In the genomic region with DNA sequence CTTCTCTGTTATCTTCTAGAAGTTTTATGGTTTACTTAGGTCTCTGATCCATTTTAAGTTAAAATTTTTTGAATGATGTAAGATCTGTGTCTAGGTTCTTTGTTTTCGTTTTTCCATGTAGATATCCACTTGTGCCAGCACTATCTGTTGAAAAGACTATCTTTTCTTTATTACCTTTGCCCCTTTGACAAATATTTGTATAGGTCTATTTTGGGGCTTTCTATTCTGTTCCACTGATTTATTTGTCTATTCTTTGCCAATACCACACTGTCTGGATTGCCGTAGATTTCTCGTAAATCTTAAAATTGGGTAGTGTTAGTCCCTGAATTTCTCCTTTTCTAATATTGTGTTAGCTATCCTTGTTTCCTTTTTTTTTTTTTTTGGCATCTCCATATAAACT, we compare ENCODE assay signal across 40 cellular contexts.
"Had no signal": no experiment of that assay in that cellular context is flagged by ENCODE, and none has a peak within 500 bp of the region (broad histone marks: within the 10 kb centered on the region; RNA-seq: fewer than 3 reads in every experiment).

No MANE protein-coding gene starts in this region.

- FAIRE-seq: astrocyte, bronchial epithelial cell had no signal

- H3K4me3 ChIP-seq: adrenal gland, ascending aorta, body of pancreas, breast epithelium, cardiac muscle cell had no signal

- H3K36me3 ChIP-seq: adrenal gland, ascending aorta, brain microvascular endothelial cell, breast epithelium, cardiac muscle cell had no signal

- ATAC-seq: activated naive CD4-positive, alpha-beta T cell treated with anti-CD3 and anti-CD28 coated beads, Interleukin-2, amount 50 U/mL, for 72 hours; activated naive CD8-positive, alpha-beta T cell treated with anti-CD3 and anti-CD28 coated beads, Interleukin-2, amount 50 U/mL, for 24 hours; activated T-cell treated with anti-CD3 and anti-CD28 coated beads, Interleukin-2, amount 50 U/mL, for 4 hours; activated T-cell treated with anti-CD3 and anti-CD28 coated beads, Interleukin-2, amount 50 U/mL, for 72 hours; activated T-helper 17 cell treated with anti-CD3 and anti-CD28 coated beads, Interleukin-2, amount 50 U/mL, for 72 hours; body of pancreas had no signal

- H3K4me1 Mint-ChIP-seq: activated T-helper 17 cell treated with anti-CD3 and anti-CD28 coated beads, Interleukin-2, amount 50 U/mL, for 72 hours; central memory CD8-positive, alpha-beta T cell had no signal

- H3K36me3 Mint-ChIP-seq: activated naive CD4-positive, alpha-beta T cell treated with anti-CD3 and anti-CD28 coated beads, Interleukin-2, amount 10 ng/mL, durations not matched to agents 7 days and 5 days; activated naive CD4-positive, alpha-beta T cell treated with anti-CD3 and anti-CD28 coated beads, Interleukin-2, amount 50 U/mL, for 72 hours; activated naive CD8-positive, alpha-beta T cell treated with anti-CD3 and anti-CD28 coated beads for 36 hours; brain had no signal

- H3K9me3 ChIP-seq: adrenal gland, ascending aorta, body of pancreas, breast epithelium had no signal

- H3K4me3 Mint-ChIP-seq: activated naive CD4-positive, alpha-beta T cell treated with anti-CD3 and anti-CD28 coated beads for 36 hours; activated naive CD4-positive, alpha-beta T cell treated with anti-CD3 and anti-CD28 coated beads, Interleukin-2, amount 10 ng/mL, durations not matched to agents 7 days and 5 days; activated naive CD4-positive, alpha-beta T cell treated with anti-CD3 and anti-CD28 coated beads, Interleukin-2, amount 50 U/mL, for 24 hours; activated naive CD8-positive, alpha-beta T cell; activated naive CD8-positive, alpha-beta T cell treated with anti-CD3 and anti-CD28 coated beads for 36 hours; activated naive CD8-positive, alpha-beta T cell treated with anti-CD3 and anti-CD28 coated beads, Interleukin-2, amount 10 ng/mL, durations not matched to agents 7 days and 5 days; activated naive CD8-positive, alpha-beta T cell treated with anti-CD3 and anti-CD28 coated beads, Interleukin-2, amount 50 U/mL, for 24 hours; activated T-cell treated with anti-CD3 and anti-CD28 coated beads, Interleukin-2, amount 50 U/mL, for 24 hours; activated T-cell treated with anti-CD3 and anti-CD28 coated beads, Interleukin-2, amount 50 U/mL, for 4 hours; activated T-cell treated with anti-CD3 and anti-CD28 coated beads, Interleukin-2, amount 50 U/mL, for 72 hours; activated T-helper 1 cell treated with anti-CD3 and anti-CD28 coated beads, Interleukin-12 subunit alpha, Interleukin-12 subunit beta, Interleukin-2, Interleukin-4 antibody, amounts not matched to agents 30 ng/mL and 10 ng/mL and 1 ng/mL, durations not matched to agents 14 hours and 24 hours and 36 hours; activated T-helper 17 cell treated with anti-CD3 and anti-CD28 coated beads, Interleukin-2, amount 50 U/mL, for 72 hours; brain; central memory CD8-positive, alpha-beta T cell had no signal

- H3K27ac Mint-ChIP-seq: activated naive CD4-positive, alpha-beta T cell treated with anti-CD3 and anti-CD28 coated beads for 36 hours; activated naive CD4-positive, alpha-beta T cell treated with anti-CD3 and anti-CD28 coated beads, Interleukin-2, amount 10 ng/mL, durations not matched to agents 7 days and 5 days; activated naive CD4-positive, alpha-beta T cell treated with anti-CD3 and anti-CD28 coated beads, Interleukin-2, amount 50 U/mL, for 24 hours; activated naive CD4-positive, alpha-beta T cell treated with anti-CD3 and anti-CD28 coated beads, Interleukin-2, amount 50 U/mL, for 72 hours; activated naive CD8-positive, alpha-beta T cell; activated naive CD8-positive, alpha-beta T cell treated with anti-CD3 and anti-CD28 coated beads for 36 hours; activated naive CD8-positive, alpha-beta T cell treated with anti-CD3 and anti-CD28 coated beads, Interleukin-2, amount 10 ng/mL, durations not matched to agents 7 days and 5 days; activated naive CD8-positive, alpha-beta T cell treated with anti-CD3 and anti-CD28 coated beads, Interleukin-2, amount 50 U/mL, for 24 hours; activated T-cell treated with anti-CD3 and anti-CD28 coated beads, Interleukin-2, amount 50 U/mL, for 24 hours; activated T-cell treated with anti-CD3 and anti-CD28 coated beads, Interleukin-2, amount 50 U/mL, for 72 hours; activated T-helper 1 cell treated with anti-CD3 and anti-CD28 coated beads, Interleukin-12 subunit alpha, Interleukin-12 subunit beta, Interleukin-2, Interleukin-4 antibody, amounts not matched to agents 30 ng/mL and 10 ng/mL and 1 ng/mL, durations not matched to agents 14 hours and 24 hours and 36 hours; activated T-helper 17 cell treated with anti-CD3 and anti-CD28 coated beads, Interleukin-2, amount 50 U/mL, for 72 hours; activated T-helper 2 cell treated with anti-CD3 and anti-CD28 coated beads, Interferon-gamma antibody, Interleukin-2, Interleukin-4, amounts not matched to agents 10 μg/mL and 5 μg/mL and 100 μg/mL, durations not matched to agents 14 hours and 24 hours and 36 hours; brain had no signal

- DNase-seq: activated effector memory CD4-positive, alpha-beta T cell treated with anti-CD3 and anti-CD28 coated beads, Interleukin-2, amount 50 U/mL, for 16 hours; activated effector memory CD4-positive, alpha-beta T cell treated with Interleukin-2 at 50 U/mL for 16 hours; activated gamma-delta T cell; activated gamma-delta T cell treated with Interleukin-2 at 50 U/mL for 16 hours; activated naive CD4-positive, alpha-beta T cell; activated naive CD4-positive, alpha-beta T cell treated with anti-CD3 and anti-CD28 coated beads for 36 hours; activated naive CD4-positive, alpha-beta T cell treated with anti-CD3 and anti-CD28 coated beads, Interleukin-2, amount 10 ng/mL, durations not matched to agents 7 days and 5 days; activated naive CD4-positive, alpha-beta T cell treated with anti-CD3 and anti-CD28 coated beads, Interleukin-2, amount 50 U/mL, for 16 hours; activated naive CD4-positive, alpha-beta T cell treated with Interleukin-2 at 50 U/mL for 16 hours; activated naive CD8-positive, alpha-beta T cell treated with anti-CD3 and anti-CD28 coated beads for 36 hours; activated naive CD8-positive, alpha-beta T cell treated with anti-CD3 and anti-CD28 coated beads, Interleukin-2, amount 10 ng/mL, durations not matched to agents 7 days and 5 days; activated naive CD8-positive, alpha-beta T cell treated with anti-CD3 and anti-CD28 coated beads, Interleukin-2, amount 50 U/mL, for 24 hours; activated T-cell treated with anti-CD3 and anti-CD28 coated beads, Interleukin-2, amount 50 U/mL, for 1 hour; activated T-cell treated with anti-CD3 and anti-CD28 coated beads, Interleukin-2, amount 50 U/mL, for 24 hours; activated T-cell treated with anti-CD3 and anti-CD28 coated beads, Interleukin-2, amount 50 U/mL, for 4 hours; activated T-cell treated with anti-CD3 and anti-CD28 coated beads, Interleukin-2, amount 50 U/mL, for 48 hours; activated T-cell treated with anti-CD3 and anti-CD28 coated beads, Interleukin-2, amount 50 U/mL, for 72 hours; adrenal gland; amniotic stem cell; amygdala; anterior cingulate cortex; aorta; body of pancreas; brain microvascular endothelial cell; caudate nucleus; central memory CD4-positive, alpha-beta T cell; cerebellar nuclear complex had no signal

- H3K27ac ChIP-seq: adrenal gland, ascending aorta, body of pancreas, brain microvascular endothelial cell, breast epithelium, cardiac muscle cell had no signal

- H3K4me1 ChIP-seq: ascending aorta, breast epithelium had no signal

- H3K27me3 ChIP-seq: ascending aorta, body of pancreas, brain microvascular endothelial cell had no signal
